Comparison of ENCODE assay signal across 8 cellular contexts in genomic region chr5:101977729-101978345, GRCh38.
DNase-seq lines count a peak whose midpoint lies in the region; ATAC-seq, FAIRE-seq and TF ChIP-seq lines count a peak whose summit lies in the region.

No MANE protein-coding gene starts in this region.

- H3K4me3 ChIP-seq in GM12878 (no peak overlapping the region), right lobe of liver (no peak overlapping the region), aorta (ENCODE audit: low read length in 2 of 2) (no peak overlapping the region)

- peak; percentile 95 for FAIRE-seq in GM12878 (lab: Jason Lieb, UNC)

- H3K4me1 Mint-ChIP-seq in Calu3 (ENCODE audit: low read depth, unreplicated experiment), result peaks cover 7% of the 10 kb centered on the region
- no peaks in the 10 kb centered on the region for H3K4me1 Mint-ChIP-seq in activated CD8-positive, alpha-beta memory T cell treated with anti-CD3 and anti-CD28 coated beads, Interleukin-2, amount 10 ng/mL, durations not matched to agents 7 days and 5 days

- no peaks in the 10 kb centered on the region for H3K9me3 Mint-ChIP-seq in Calu3 (ENCODE audit: low read depth, unreplicated experiment)
- no peaks in the 10 kb centered on the region for H3K9me3 Mint-ChIP-seq in activated CD8-positive, alpha-beta memory T cell treated with anti-CD3 and anti-CD28 coated beads, Interleukin-2, amount 10 ng/mL, durations not matched to agents 7 days and 5 days (ENCODE audit: low read depth)

- CTCF ChIA-PET in Calu3 (lab: Charles Lee), result interaction anchor here (0.9 to 1.5 kb wide), 2 partner anchors 15 to 18 kb away, joined by 3 read pairs; no protein-coding TSS in a partner anchor
- CTCF ChIA-PET in GM12878 (lab: Yijun Ruan, JAX), result interaction anchor here (0.7 to 2.2 kb wide), 17 partner anchors 8 to 253 kb away, joined by 3 to 31 read pairs (median 3); no protein-coding TSS in a partner anchor
- CTCF ChIA-PET in activated CD8-positive, alpha-beta memory T cell treated with anti-CD3 and anti-CD28 coated beads, Interleukin-2, amount 10 ng/mL, durations not matched to agents 7 days and 5 days (lab: Charles Lee), result interaction anchor here (1.2 kb wide), 1 partner anchor 37 kb away, joined by 3 read pairs; no protein-coding TSS in a partner anchor

- H3K27me3 Mint-ChIP-seq in Calu3 (ENCODE audit: unreplicated experiment), result no peaks in the 10 kb centered on the region
- H3K27me3 Mint-ChIP-seq in activated CD8-positive, alpha-beta memory T cell treated with anti-CD3 and anti-CD28 coated beads, Interleukin-2, amount 10 ng/mL, durations not matched to agents 7 days and 5 days, result no peaks in the 10 kb centered on the region

- 0% methylated on average over 1 of the region's 1 CpG for WGBS in GM12878 (ENCODE audit: insufficient coverage, insufficient replicate concordance, low lambda C conversion rate, missing lambda C conversion rate)
- 0% methylated on average over 1 of the region's 1 CpG for WGBS in right lobe of liver (ENCODE audit: insufficient coverage, low coverage, low lambda C conversion rate, missing lambda C conversion rate)
- WGBS in aorta, 2 donors, result 0 to 1% methylated on average over 1 of the region's 1 CpG

- no peaks in the 10 kb centered on the region for H3K9me3 ChIP-seq in GM12878 (replicated peaks; ENCODE audit: control insufficient read depth, insufficient read depth, low read length)
- H3K9me3 ChIP-seq in right lobe of liver, result no peaks in the 10 kb centered on the region
- H3K9me3 ChIP-seq in aorta (ENCODE audit: control insufficient read depth, low read length), result no peaks in the 10 kb centered on the region

- H3K27me3 ChIP-seq in GM12878 (replicated peaks in 1 of 2; ENCODE audit: control insufficient read depth in 2 of 2, insufficient read depth in 2 of 2, low read length in 1 of 2), result no peaks in the 10 kb centered on the region
- H3K27me3 ChIP-seq in right lobe of liver, result no peaks in the 10 kb centered on the region
- H3K27me3 ChIP-seq in aorta (ENCODE audit: control insufficient read depth in 1 of 2, insufficient read depth in 2 of 2, low read length in 1 of 2), result no peaks in the 10 kb centered on the region

- no peaks in the 10 kb centered on the region for H4K20me1 ChIP-seq in GM12878 (ENCODE audit: control insufficient read depth, insufficient read depth)

- RAD21 ChIA-PET in GM12878 (lab: Charles Lee; ENCODE audit: unreplicated experiment), result interaction anchor here (3.1 kb wide), 1 partner anchor 36 kb away, joined by 10 read pairs; no protein-coding TSS in a partner anchor

- no peaks in the 10 kb centered on the region for H3K4me1 ChIP-seq in GM12878 (ENCODE audit: control insufficient read depth, insufficient read depth, low read length)
- no peaks in the 10 kb centered on the region for H3K4me1 ChIP-seq in right lobe of liver
- no peaks in the 10 kb centered on the region for H3K4me1 ChIP-seq in aorta (ENCODE audit: control insufficient read depth in 1 of 2, insufficient read depth in 2 of 2, low read length in 2 of 2)

- H2AFZ ChIP-seq in GM12878 (ENCODE audit: control insufficient read depth, low read depth, low read length), result no peak overlapping the region

- H3K4me2 ChIP-seq in GM12878 (ENCODE audit: control insufficient read depth, insufficient read depth), result no peak overlapping the region

- ATAC-seq in GM19328 (IDR thresholded peaks at IDR 0.05; ENCODE audit: unreplicated experiment) (peak; percentile 91), HG03159 (IDR thresholded peaks at IDR 0.05; ENCODE audit: unreplicated experiment) (peak; percentile 96), GM12878 (peak; percentile 80), right lobe of liver (peak; percentile 74 to 87 (median 80)), aorta (ENCODE audit: low FRiP score) (no peak)
- ATAC-seq in activated CD8-positive, alpha-beta memory T cell treated with anti-CD3 and anti-CD28 coated beads, Interleukin-2, amount 10 ng/mL, durations not matched to agents 7 days and 5 days, result no peak

- in situ Hi-C loops in GM12878 (cut with MboI), result no loop called here

- BruUV-seq in Calu3 (replicated peaks; lab: Mats Ljungman, UMichigan) (no TSS peak), GM12878 (replicated peaks; lab: Mats Ljungman, UMichigan) (no TSS peak)

- H3K4me3 Mint-ChIP-seq in Calu3 (ENCODE audit: low read depth, unreplicated experiment), result no peak overlapping the region
- H3K4me3 Mint-ChIP-seq in activated CD8-positive, alpha-beta memory T cell treated with anti-CD3 and anti-CD28 coated beads, Interleukin-2, amount 10 ng/mL, durations not matched to agents 7 days and 5 days, result no peak overlapping the region

- H3K79me2 ChIP-seq in GM12878 (ENCODE audit: control insufficient read depth, insufficient read depth, low read length), result no peaks in the 10 kb centered on the region

- intact Hi-C loops in Calu3 (cut with micrococcal nuclease; ENCODE audit: unreplicated experiment), result loop anchor here (1.0 to 10.0 kb wide), 2 partner anchors 36 to 583 kb away; no protein-coding TSS in a partner anchor
- intact Hi-C loops in GM12878 (cut with micrococcal nuclease; ENCODE audit: unreplicated experiment), result loop anchor here (1.0 kb wide), 1 partner anchor 36 kb away; no protein-coding TSS in a partner anchor
- intact Hi-C loops in right lobe of liver (cut with DNase I), result no loop called here
- intact Hi-C loops in aorta (cut with DNase I), result loop anchor here in 1 of 2 donors (5.0 to 10.0 kb wide), 2 partner anchors 301 to 553 kb away; no protein-coding TSS in a partner anchor

- no peaks in the 10 kb centered on the region for H3K36me3 Mint-ChIP-seq in Calu3 (ENCODE audit: insufficient read depth, unreplicated experiment)
- no peaks in the 10 kb centered on the region for H3K36me3 Mint-ChIP-seq in activated CD8-positive, alpha-beta memory T cell treated with anti-CD3 and anti-CD28 coated beads, Interleukin-2, amount 10 ng/mL, durations not matched to agents 7 days and 5 days

- H3K36me3 ChIP-seq in GM12878 (ENCODE audit: control insufficient read depth in 2 of 2, insufficient read depth in 2 of 2, low read length in 1 of 2), result no peaks in the 10 kb centered on the region
- H3K36me3 ChIP-seq in right lobe of liver, result no peaks in the 10 kb centered on the region
- no peaks in the 10 kb centered on the region for H3K36me3 ChIP-seq in aorta (ENCODE audit: control insufficient read depth in 1 of 2, insufficient read depth in 2 of 2, low read length in 1 of 2)

- H3K9ac ChIP-seq in GM12878 (ENCODE audit: control insufficient read depth, insufficient read depth, low read length), result no peak overlapping the region

- H3K27ac Mint-ChIP-seq in Calu3 (ENCODE audit: unreplicated experiment), result no peak overlapping the region
- H3K27ac Mint-ChIP-seq in activated CD8-positive, alpha-beta memory T cell treated with anti-CD3 and anti-CD28 coated beads, Interleukin-2, amount 10 ng/mL, durations not matched to agents 7 days and 5 days, result no peak overlapping the region

- peak; percentile 70 for TF ChIP-seq RAD21 in GM12878 (IDR thresholded peaks at IDR 0.05; ENCODE audit: insufficient read depth, low read depth, low read length)

- SMC1A ChIA-PET in GM12878 (lab: Charles Lee; ENCODE audit: uncharacterized antibody, unreplicated experiment), result interaction anchor here (1.7 to 2.2 kb wide), 2 partner anchors 9 to 36 kb away, joined by 4 to 9 read pairs; no protein-coding TSS in a partner anchor

- TF ChIP-seq EP300 in GM12878 (IDR thresholded peaks at IDR 0.05; ENCODE audit: borderline replicate concordance in 1 of 2, control insufficient read depth in 1 of 2, low read depth in 2 of 2, low read length in 2 of 2), result no peak

- DNase-seq in Calu3 (peak; percentile 20), NCI-H345 (lab: John Stamatoyannopoulos, UW) (peak; percentile 65), GM12878 (ENCODE audit: low read depth, low spot score) (peak; percentile 9), right lobe of liver (no peak), aorta (no peak)
- DNase-seq in activated CD8-positive, alpha-beta memory T cell treated with anti-CD3 and anti-CD28 coated beads, Interleukin-2, amount 10 ng/mL, durations not matched to agents 7 days and 5 days, result no peak

- TF ChIP-seq POLR2A in GM12878 (IDR thresholded peaks at IDR 0.05; ENCODE audit: low read depth, low read length) (no peak), right lobe of liver (IDR thresholded peaks at IDR 0.05) (no peak)

- POLR2A ChIA-PET in GM12878 (lab: Charles Lee), result interaction anchor here (0.5 kb wide), 1 partner anchor 335 kb away, joined by 7 read pairs; no protein-coding TSS in a partner anchor

- peak; percentile 64 for TF ChIP-seq CTCF in Calu3 (IDR thresholded peaks at IDR 0.05; ENCODE audit: unreplicated experiment)
- peak; percentile 52 to 68 (median 63) for TF ChIP-seq CTCF in GM12878 (IDR thresholded peaks at IDR 0.05 in 2 of 3, conservative IDR thresholded peaks at IDR 0.05 in 1 of 3; ENCODE audit: control insufficient read depth in 2 of 3, extremely low read depth in 1 of 3, insufficient read depth in 1 of 3, low read depth in 3 of 3, low read length in 3 of 3)
- TF ChIP-seq CTCF in right lobe of liver (IDR thresholded peaks at IDR 0.05), result peak; percentile 62 to 72 (median 67)

- H3K27ac ChIP-seq in GM12878 (ENCODE audit: control insufficient read depth, insufficient read depth) (no peak overlapping the region), right lobe of liver (no peak overlapping the region), aorta (ENCODE audit: low read depth in 1 of 2, low read length in 2 of 2) (no peak overlapping the region)

TF ChIP-seq in GM12878, 131 proteins besides CTCF, POLR2A, EP300 and RAD21:
- TF ChIP-seq ZNF384 (IDR thresholded peaks at IDR 0.05; ENCODE audit: borderline replicate concordance, low read depth, low read length) (no peak), HCFC1 (IDR thresholded peaks at IDR 0.05; ENCODE audit: low read length) (no peak), IKZF2 (IDR thresholded peaks at IDR 0.05) (no peak), JUNB (IDR thresholded peaks at IDR 0.05) (no peak), NBN (IDR thresholded peaks at IDR 0.05) (no peak), SMC3 (IDR thresholded peaks at IDR 0.05; ENCODE audit: borderline replicate concordance, low read length) (peak; percentile 56; the same call in 1 of the 2 replicates), BMI1 (IDR thresholded peaks at IDR 0.05; ENCODE audit: borderline replicate concordance) (peak; percentile 81), MTA3 (IDR thresholded peaks at IDR 0.05; ENCODE audit: borderline replicate concordance, low read length) (no peak), BHLHE40 (IDR thresholded peaks at IDR 0.05; ENCODE audit: borderline replicate concordance in 1 of 2, low read depth in 2 of 2, low read length in 1 of 2) (no peak), EED (IDR thresholded peaks at IDR 0.05; ENCODE audit: low read depth) (no peak)

Comparison
In these comparisons a context has a peak if more than half of its experiments do, and no peak if none do; other contexts are left out.
1. DNase-seq: peak in Calu3 (single experiment), NCI-H345 (single experiment) and GM12878 (single experiment); none in right lobe of liver (0 of 3), activated CD8-positive, alpha-beta memory T cell treated with anti-CD3 and anti-CD28 coated beads, Interleukin-2, amount 10 ng/mL, durations not matched to agents 7 days and 5 days (single experiment) and aorta (0 of 2).
2. ATAC-seq: peak in GM19328 (single experiment), HG03159 (single experiment), GM12878 (single experiment) and right lobe of liver (4 of 4); none in activated CD8-positive, alpha-beta memory T cell treated with anti-CD3 and anti-CD28 coated beads, Interleukin-2, amount 10 ng/mL, durations not matched to agents 7 days and 5 days (single experiment) and aorta (single experiment).
3. intact Hi-C loops: an anchor here in Calu3 (1.0 to 10.0 kb wide) and GM12878 (1.0 kb wide); none called in right lobe of liver.
4. Peak in every context shown above with its lines, with median percentiles within 50 percentile points of each other: CTCF ChIP-seq.